In genomic region chr7:85688712-85689111, GRCh38 we compare ENCODE assay signal across 16 cellular contexts.
DNase-seq lines count a peak whose midpoint lies in the region; ATAC-seq lines count a peak whose summit lies in the region.
"Had no signal": no experiment of that assay in that cellular context is flagged by ENCODE, and none has a peak within 500 bp of the region (broad histone marks: within the 10 kb centered on the region; RNA-seq: fewer than 3 reads in every experiment).

No MANE protein-coding gene starts in this region.

- no peak for ATAC-seq in GM21367 (IDR thresholded peaks at IDR 0.05; ENCODE audit: unreplicated experiment)
- ATAC-seq: PC-3 had no signal

- DNase-seq in Ammon's horn (ENCODE audit: low spot score) = peak; percentile 2
- DNase-seq in NCI-H1694 treated with DMSO at 0.1 percent for 48 hours (lab: John Stamatoyannopoulos, UW) = peak; percentile 35
- peak; percentile 75 for DNase-seq in cerebellar cortex (ENCODE audit: low spot score)
- peak; percentile 62 for DNase-seq in mesenteric fat pad (ENCODE audit: low spot score)
- DNase-seq in NCI-H2171 treated with DMSO at 0.1 percent for 48 hours (lab: John Stamatoyannopoulos, UW) = no peak
- no peak for DNase-seq in stimulated activated CD4-positive, alpha-beta T cell treated with anti-CD3 and anti-CD28 coated beads, Interleukin-1b, Interleukin-23, amount 100 ng/mL, for 48 hours
- DNase-seq: DMS79, Kasumi-1, MM.1S, NCI-H1092, NCI-H146, NCI-H2081 treated with DMSO at 0.1 percent for 48 hours, NCI-H524, PC-3, RPMI8226 had no signal

Comparison
In these comparisons a context has a peak if more than half of its experiments do, and no peak if none do; other contexts are left out.
1. DNase-seq: peak in Ammon's horn (single experiment), NCI-H1694 treated with DMSO at 0.1 percent for 48 hours (single experiment), cerebellar cortex (single experiment) and mesenteric fat pad (single experiment); none in NCI-H2171 treated with DMSO at 0.1 percent for 48 hours (single experiment) and stimulated activated CD4-positive, alpha-beta T cell treated with anti-CD3 and anti-CD28 coated beads, Interleukin-1b, Interleukin-23, amount 100 ng/mL, for 48 hours (single experiment).